ENCODE assay signal across 16 cellular contexts in genomic region chr11:35792846-35793192, GRCh38.
"Had no signal": no experiment of that assay in that cellular context is flagged by ENCODE, and none has a peak within 500 bp of the region (broad histone marks: within the 10 kb centered on the region; RNA-seq: fewer than 3 reads in every experiment).

No MANE protein-coding gene starts in this region.

- H3K27ac Mint-ChIP-seq: activated CD4-positive, alpha-beta T cell treated with anti-CD3 and anti-CD28 coated beads, Interleukin-2, amount 10 ng/mL, durations not matched to agents 7 days and 5 days; activated naive CD8-positive, alpha-beta T cell treated with anti-CD3 and anti-CD28 coated beads for 36 hours; activated T-cell treated with anti-CD3 and anti-CD28 coated beads, Interleukin-2, amount 50 U/mL, for 72 hours; nephron progenitor cell had no signal

- H3K9me3 Mint-ChIP-seq: activated CD4-positive, alpha-beta T cell treated with anti-CD3 and anti-CD28 coated beads, Interleukin-2, amount 10 ng/mL, durations not matched to agents 7 days and 5 days; activated naive CD8-positive, alpha-beta T cell treated with anti-CD3 and anti-CD28 coated beads for 36 hours; activated T-cell treated with anti-CD3 and anti-CD28 coated beads, Interleukin-2, amount 50 U/mL, for 72 hours; immature natural killer cell; nephron progenitor cell had no signal

- ATAC-seq: activated T-cell treated with anti-CD3 and anti-CD28 coated beads, Interleukin-2, amount 50 U/mL, for 72 hours had no signal

- H3K4me1 Mint-ChIP-seq: activated CD4-positive, alpha-beta T cell treated with anti-CD3 and anti-CD28 coated beads, Interleukin-2, amount 10 ng/mL, durations not matched to agents 7 days and 5 days had no signal

- DNase-seq: activated CD4-positive, alpha-beta T cell treated with anti-CD3 and anti-CD28 coated beads, Interleukin-2, amount 10 ng/mL, durations not matched to agents 7 days and 5 days; activated CD8-positive, alpha-beta memory T cell treated with anti-CD3 and anti-CD28 coated beads, Interleukin-2, amount 50 U/mL, for 48 hours; activated gamma-delta T cell treated with Interleukin-2 at 50 U/mL for 16 hours; activated naive CD8-positive, alpha-beta T cell treated with anti-CD3 and anti-CD28 coated beads for 36 hours; activated T-cell treated with anti-CD3 and anti-CD28 coated beads, Interleukin-2, amount 50 U/mL, for 72 hours; aorta; dermis blood vessel endothelial cell; heart left ventricle; immature natural killer cell; nephron progenitor cell; occipital lobe; stimulated activated CD4-positive, alpha-beta T cell treated with anti-CD3 and anti-CD28 coated beads, Interleukin-15, amount 100 ng/mL, for 24 hours; stimulated activated CD4-positive, alpha-beta T cell treated with anti-CD3 and anti-CD28 coated beads, Interleukin-4, amount 100 ng/mL, for 1 hour; stimulated activated naive CD4-positive, alpha-beta T cell treated with Interleukin-2 at 50 U/mL for 16 hours; transverse colon had no signal

- H3K27me3 Mint-ChIP-seq: activated CD4-positive, alpha-beta T cell treated with anti-CD3 and anti-CD28 coated beads, Interleukin-2, amount 10 ng/mL, durations not matched to agents 7 days and 5 days; activated naive CD8-positive, alpha-beta T cell treated with anti-CD3 and anti-CD28 coated beads for 36 hours had no signal

- H3K4me3 Mint-ChIP-seq: activated CD4-positive, alpha-beta T cell treated with anti-CD3 and anti-CD28 coated beads, Interleukin-2, amount 10 ng/mL, durations not matched to agents 7 days and 5 days; activated naive CD8-positive, alpha-beta T cell treated with anti-CD3 and anti-CD28 coated beads for 36 hours; activated T-cell treated with anti-CD3 and anti-CD28 coated beads, Interleukin-2, amount 50 U/mL, for 72 hours; immature natural killer cell; nephron progenitor cell had no signal

- FAIRE-seq: frontal cortex had no signal
